Comparison of ENCODE assay signal across 1 cellular context in the genomic region with DNA sequence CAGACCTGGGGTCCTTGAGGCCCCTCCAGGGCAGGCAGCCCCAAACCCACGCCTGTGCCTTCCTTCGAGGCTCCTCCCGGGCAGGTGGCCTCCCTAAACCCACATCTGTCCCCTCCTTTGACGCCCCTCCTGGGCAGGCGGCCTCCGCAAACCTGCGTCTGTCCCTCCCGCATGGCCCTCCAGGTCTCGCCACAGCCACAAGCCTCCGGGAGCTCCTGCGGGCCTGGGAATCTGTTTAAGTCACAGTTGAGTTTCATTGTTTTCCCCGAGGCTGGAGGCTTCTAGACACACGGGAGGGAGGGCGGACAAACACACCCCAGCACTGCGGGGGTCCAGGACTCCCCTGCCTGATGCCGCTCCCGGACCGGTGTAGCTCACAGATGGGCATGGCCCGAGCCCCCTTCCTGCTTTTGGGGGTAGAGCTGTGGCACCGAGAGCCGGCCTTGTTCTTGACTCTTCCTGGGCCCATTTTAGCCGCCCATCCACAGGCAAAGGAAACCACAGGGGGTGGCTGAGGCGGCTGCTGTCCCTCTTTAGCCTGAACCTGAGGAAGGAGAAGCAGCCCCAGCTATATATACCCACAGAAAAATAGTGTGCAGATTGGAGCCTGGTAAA.
TF ChIP-seq lines count a peak whose summit lies in the region.

No MANE protein-coding gene starts in this region.

TF ChIP-seq in HEK293, 187 proteins besides CTCF, POLR2A, EP300 and RAD21 (continues in another document):
- TF ChIP-seq PRDM4 (tag by site-specific recombination; IDR thresholded peaks at IDR 0.05) (no peak), ZBTB49 (tag by site-specific recombination; IDR thresholded peaks at IDR 0.05; ENCODE audit: low read depth) (no peak), ZBTB20 (tag by site-specific recombination; IDR thresholded peaks at IDR 0.05) (peak; percentile 99), ZNF350 (tag by site-specific recombination; IDR thresholded peaks at IDR 0.05) (no peak), OVOL3 (tag by site-specific recombination; IDR thresholded peaks at IDR 0.05) (no peak), ZNF610 (tag by site-specific recombination; IDR thresholded peaks at IDR 0.05; ENCODE audit: borderline replicate concordance) (0 out of 2 replicates have a peak, but pooled peaks have one; percentile 21), ZNF837 (tag by site-specific recombination; IDR thresholded peaks at IDR 0.05) (no peak), GLIS2 (tag by site-specific recombination; IDR thresholded peaks at IDR 0.05) (peak; percentile 41; the same call in 1 of the 2 replicates), KLF1 (tag by site-specific recombination; IDR thresholded peaks at IDR 0.05) (peak; percentile 13; the same call in 1 of the 2 replicates), MEIS1 (CRISPR knock-in tag; IDR thresholded peaks at IDR 0.05; ENCODE audit: borderline replicate concordance) (no peak), WT1 (tag by site-specific recombination; IDR thresholded peaks at IDR 0.05) (peak; percentile 75; the same call in 1 of the 2 replicates), ZNF629 (tag by site-specific recombination; IDR thresholded peaks at IDR 0.05) (no peak), ZFP69B (tag by site-specific recombination; IDR thresholded peaks at IDR 0.05) (no peak), ZNF433 (tag by site-specific recombination; IDR thresholded peaks at IDR 0.05; ENCODE audit: low read depth) (no peak), ZNF501 (tag by site-specific recombination; IDR thresholded peaks at IDR 0.05) (no peak), ZNF341 (tag by site-specific recombination; IDR thresholded peaks at IDR 0.05; ENCODE audit: low read depth) (peak; percentile 33), GLIS1 (tag by site-specific recombination; IDR thresholded peaks at IDR 0.05) (peak; percentile 84), ZNF792 (tag by site-specific recombination; IDR thresholded peaks at IDR 0.05) (no peak), ZFP37 (tag by site-specific recombination; IDR thresholded peaks at IDR 0.05) (no peak), YY1 (tag by site-specific recombination; IDR thresholded peaks at IDR 0.05) (no peak), ZNF302 (tag by site-specific recombination; IDR thresholded peaks at IDR 0.05; ENCODE audit: low read depth) (no peak), ZNF544 (tag by site-specific recombination; IDR thresholded peaks at IDR 0.05) (no peak), ZNF596 (tag by site-specific recombination; IDR thresholded peaks at IDR 0.05) (no peak), ZBTB17 (tag by site-specific recombination; IDR thresholded peaks at IDR 0.05) (0 out of 2 replicates have a peak, but pooled peaks have one; percentile 33), ZIC2 (tag by site-specific recombination; IDR thresholded peaks at IDR 0.05) (peak; percentile 73), ZBTB10 (tag by site-specific recombination; IDR thresholded peaks at IDR 0.05) (no peak), ZNF510 (tag by site-specific recombination; IDR thresholded peaks at IDR 0.05; ENCODE audit: insufficient replicate concordance) (no peak), ZNF398 (tag by site-specific recombination; IDR thresholded peaks at IDR 0.05) (no peak), HOXC10 (CRISPR knock-in tag; IDR thresholded peaks at IDR 0.05) (no peak), ZNF157 (tag by site-specific recombination; IDR thresholded peaks at IDR 0.05) (no peak), ZNF423 (tag by site-specific recombination; IDR thresholded peaks at IDR 0.05) (peak; percentile 61; the same call in 1 of the 2 replicates), RBAK (tag by site-specific recombination; IDR thresholded peaks at IDR 0.05) (no peak), ZNF274 (IDR thresholded peaks at IDR 0.05; ENCODE audit: low read length) (no peak), ZNF274 (tag by site-specific recombination; IDR thresholded peaks at IDR 0.05; ENCODE audit: borderline replicate concordance) (no peak), ZNF391 (tag by site-specific recombination; IDR thresholded peaks at IDR 0.05; ENCODE audit: borderline replicate concordance, low read depth) (no peak), ZBTB8A (tag by site-specific recombination; IDR thresholded peaks at IDR 0.05) (peak; percentile 74), ZNF311 (tag by site-specific recombination; IDR thresholded peaks at IDR 0.05; ENCODE audit: borderline replicate concordance) (no peak), TRIM28 (IDR thresholded peaks at IDR 0.05; ENCODE audit: borderline replicate concordance, low read length) (no peak)
- TF ChIP-seq, protein P1, sequence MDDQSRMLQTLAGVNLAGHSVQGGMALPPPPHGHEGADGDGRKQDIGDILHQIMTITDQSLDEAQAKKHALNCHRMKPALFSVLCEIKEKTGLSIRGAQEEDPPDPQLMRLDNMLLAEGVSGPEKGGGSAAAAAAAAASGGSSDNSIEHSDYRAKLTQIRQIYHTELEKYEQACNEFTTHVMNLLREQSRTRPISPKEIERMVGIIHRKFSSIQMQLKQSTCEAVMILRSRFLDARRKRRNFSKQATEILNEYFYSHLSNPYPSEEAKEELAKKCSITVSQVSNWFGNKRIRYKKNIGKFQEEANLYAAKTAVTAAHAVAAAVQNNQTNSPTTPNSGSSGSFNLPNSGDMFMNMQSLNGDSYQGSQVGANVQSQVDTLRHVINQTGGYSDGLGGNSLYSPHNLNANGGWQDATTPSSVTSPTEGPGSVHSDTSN (CRISPR knock-in tag; IDR thresholded peaks at IDR 0.05): no peak
- TF ChIP-seq, protein P2, sequence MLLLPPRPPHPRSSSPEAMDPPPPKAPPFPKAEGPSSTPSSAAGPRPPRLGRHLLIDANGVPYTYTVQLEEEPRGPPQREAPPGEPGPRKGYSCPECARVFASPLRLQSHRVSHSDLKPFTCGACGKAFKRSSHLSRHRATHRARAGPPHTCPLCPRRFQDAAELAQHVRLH (tag by site-specific recombination; IDR thresholded peaks at IDR 0.05): no peak
- TF ChIP-seq, protein P3, sequence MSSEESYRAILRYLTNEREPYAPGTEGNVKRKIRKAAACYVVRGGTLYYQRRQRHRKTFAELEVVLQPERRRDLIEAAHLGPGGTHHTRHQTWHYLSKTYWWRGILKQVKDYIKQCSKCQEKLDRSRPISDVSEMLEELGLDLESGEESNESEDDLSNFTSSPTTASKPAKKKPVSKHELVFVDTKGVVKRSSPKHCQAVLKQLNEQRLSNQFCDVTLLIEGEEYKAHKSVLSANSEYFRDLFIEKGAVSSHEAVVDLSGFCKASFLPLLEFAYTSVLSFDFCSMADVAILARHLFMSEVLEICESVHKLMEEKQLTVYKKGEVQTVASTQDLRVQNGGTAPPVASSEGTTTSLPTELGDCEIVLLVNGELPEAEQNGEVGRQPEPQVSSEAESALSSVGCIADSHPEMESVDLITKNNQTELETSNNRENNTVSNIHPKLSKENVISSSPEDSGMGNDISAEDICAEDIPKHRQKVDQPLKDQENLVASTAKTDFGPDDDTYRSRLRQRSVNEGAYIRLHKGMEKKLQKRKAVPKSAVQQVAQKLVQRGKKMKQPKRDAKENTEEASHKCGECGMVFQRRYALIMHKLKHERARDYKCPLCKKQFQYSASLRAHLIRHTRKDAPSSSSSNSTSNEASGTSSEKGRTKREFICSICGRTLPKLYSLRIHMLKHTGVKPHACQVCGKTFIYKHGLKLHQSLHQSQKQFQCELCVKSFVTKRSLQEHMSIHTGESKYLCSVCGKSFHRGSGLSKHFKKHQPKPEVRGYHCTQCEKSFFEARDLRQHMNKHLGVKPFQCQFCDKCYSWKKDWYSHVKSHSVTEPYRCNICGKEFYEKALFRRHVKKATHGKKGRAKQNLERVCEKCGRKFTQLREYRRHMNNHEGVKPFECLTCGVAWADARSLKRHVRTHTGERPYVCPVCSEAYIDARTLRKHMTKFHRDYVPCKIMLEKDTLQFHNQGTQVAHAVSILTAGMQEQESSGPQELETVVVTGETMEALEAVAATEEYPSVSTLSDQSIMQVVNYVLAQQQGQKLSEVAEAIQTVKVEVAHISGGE (tag by site-specific recombination; conservative IDR thresholded peaks at IDR 0.05; ENCODE audit: low read depth): no peak
- TF ChIP-seq, protein P4, sequence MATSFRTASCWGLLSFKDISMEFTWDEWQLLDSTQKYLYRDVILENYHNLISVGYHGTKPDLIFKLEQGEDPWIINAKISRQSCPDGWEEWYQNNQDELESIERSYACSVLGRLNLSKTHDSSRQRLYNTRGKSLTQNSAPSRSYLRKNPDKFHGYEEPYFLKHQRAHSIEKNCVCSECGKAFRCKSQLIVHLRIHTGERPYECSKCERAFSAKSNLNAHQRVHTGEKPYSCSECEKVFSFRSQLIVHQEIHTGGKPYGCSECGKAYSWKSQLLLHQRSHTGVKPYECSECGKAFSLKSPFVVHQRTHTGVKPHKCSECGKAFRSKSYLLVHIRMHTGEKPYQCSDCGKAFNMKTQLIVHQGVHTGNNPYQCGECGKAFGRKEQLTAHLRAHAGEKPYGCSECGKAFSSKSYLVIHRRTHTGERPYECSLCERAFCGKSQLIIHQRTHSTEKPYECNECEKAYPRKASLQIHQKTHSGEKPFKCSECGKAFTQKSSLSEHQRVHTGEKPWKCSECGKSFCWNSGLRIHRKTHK (tag by site-specific recombination; IDR thresholded peaks at IDR 0.05): no peak
- TF ChIP-seq, protein P5, sequence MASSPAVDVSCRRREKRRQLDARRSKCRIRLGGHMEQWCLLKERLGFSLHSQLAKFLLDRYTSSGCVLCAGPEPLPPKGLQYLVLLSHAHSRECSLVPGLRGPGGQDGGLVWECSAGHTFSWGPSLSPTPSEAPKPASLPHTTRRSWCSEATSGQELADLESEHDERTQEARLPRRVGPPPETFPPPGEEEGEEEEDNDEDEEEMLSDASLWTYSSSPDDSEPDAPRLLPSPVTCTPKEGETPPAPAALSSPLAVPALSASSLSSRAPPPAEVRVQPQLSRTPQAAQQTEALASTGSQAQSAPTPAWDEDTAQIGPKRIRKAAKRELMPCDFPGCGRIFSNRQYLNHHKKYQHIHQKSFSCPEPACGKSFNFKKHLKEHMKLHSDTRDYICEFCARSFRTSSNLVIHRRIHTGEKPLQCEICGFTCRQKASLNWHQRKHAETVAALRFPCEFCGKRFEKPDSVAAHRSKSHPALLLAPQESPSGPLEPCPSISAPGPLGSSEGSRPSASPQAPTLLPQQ (tag by site-specific recombination; IDR thresholded peaks at IDR 0.05): 0 out of 2 replicates have a peak, but pooled peaks have one; percentile 15
